In the genomic region with DNA sequence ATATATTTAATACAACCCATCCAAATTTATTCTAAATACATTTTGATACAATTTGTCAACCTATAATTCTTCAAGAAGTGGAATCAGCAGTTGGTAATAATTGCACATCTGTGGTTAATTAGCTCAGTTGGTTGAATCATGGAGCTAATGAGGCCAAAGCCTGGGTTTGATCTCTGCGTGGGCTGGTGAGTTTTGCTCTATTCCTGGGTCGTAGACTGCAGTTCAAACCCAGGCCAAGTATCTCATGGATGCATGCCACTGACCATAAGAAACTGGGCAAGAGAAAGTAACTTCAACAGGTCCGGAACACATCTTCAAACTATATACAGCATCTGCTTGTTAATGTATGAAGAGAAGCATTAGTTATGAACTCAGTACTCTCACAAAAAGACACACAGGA, we compare ENCODE assay signal across 23 cellular contexts.
DNase-seq lines count a peak whose midpoint lies in the region; ATAC-seq and TF ChIP-seq lines count a peak whose summit lies in the region.
"Had no signal": no experiment of that assay in that cellular context is flagged by ENCODE, and none has a peak within 500 bp of the region (broad histone marks: within the 10 kb centered on the region; RNA-seq: fewer than 3 reads in every experiment).

No MANE protein-coding gene starts in this region.

- no peak for TF ChIP-seq POLR2A in IMR-90 (IDR thresholded peaks at IDR 0.05; ENCODE audit: low read depth, low read length)

- no peak overlapping the region for H3K4me3 ChIP-seq in AG10803 (ENCODE audit: low read length)
- H3K4me3 ChIP-seq in IMR-90 (ENCODE audit: insufficient read depth, low read depth, low read length): no peak overlapping the region
- H3K4me3 ChIP-seq: colonic mucosa, PC-9, suprapubic skin had no signal

- no peak overlapping the region for H2BK5ac ChIP-seq in IMR-90 (ENCODE audit: low read depth, low read length, poor library complexity, severe bottlenecking)

- no peak overlapping the region for H2BK120ac ChIP-seq in IMR-90 (ENCODE audit: low read depth, low read length)

- peaks cover 6% of the 10 kb centered on the region for H3K9me3 Mint-ChIP-seq in nephron
- H3K9me3 Mint-ChIP-seq: activated naive CD8-positive, alpha-beta T cell treated with anti-CD3 and anti-CD28 coated beads for 36 hours; CD8-positive, alpha-beta T cell had no signal

- ATAC-seq in IMR-90 (ENCODE audit: low read depth): no peak
- ATAC-seq: CD8-positive, alpha-beta T cell; naive thymus-derived CD8-positive, alpha-beta T cell had no signal

- no CpG with 5 or more reads among the region's 3 CpGs for WGBS in IMR-90 (ENCODE audit: extremely low coverage in 2 of 2, insufficient read length in 1 of 2), 2 experiments

- no peaks in the 10 kb centered on the region for H3K79me1 ChIP-seq in IMR-90 (ENCODE audit: low read depth in 1 of 2, low read length in 2 of 2)

- peak overlapping the region in 1 of 3 experiments; percentile 16 for H3K4me3 Mint-ChIP-seq in nephron
- H3K4me3 Mint-ChIP-seq: activated naive CD8-positive, alpha-beta T cell treated with anti-CD3 and anti-CD28 coated beads for 36 hours; CD8-positive, alpha-beta T cell; H9; naive thymus-derived CD8-positive, alpha-beta T cell had no signal

- H3K23ac ChIP-seq in IMR-90 (ENCODE audit: low read depth, low read length): no peak overlapping the region

- H4K20me1 ChIP-seq in IMR-90 (ENCODE audit: insufficient read depth, low read length): no peaks in the 10 kb centered on the region

- POLR2A ChIA-PET in IMR-90 (lab: Charles Lee; ENCODE audit: unreplicated experiment): no interaction called here

- no peaks in the 10 kb centered on the region for H3K9me3 ChIP-seq in IMR-90 (ENCODE audit: control insufficient read depth, insufficient read depth, low read length)
- H3K9me3 ChIP-seq: colonic mucosa, suprapubic skin had no signal

- H4K91ac ChIP-seq in IMR-90 (ENCODE audit: insufficient read depth, low read depth, low read length): no peak overlapping the region

- H3K4me1 Mint-ChIP-seq in nephron: peaks cover 32% of the 10 kb centered on the region
- H3K4me1 Mint-ChIP-seq: activated naive CD8-positive, alpha-beta T cell treated with anti-CD3 and anti-CD28 coated beads for 36 hours; H9; naive thymus-derived CD8-positive, alpha-beta T cell had no signal

- no peak for TF ChIP-seq CTCF in AG10803 (conservative IDR thresholded peaks at IDR 0.05; ENCODE audit: low read length)
- TF ChIP-seq CTCF in IMR-90 (conservative IDR thresholded peaks at IDR 0.05; ENCODE audit: low read depth, low read length): no peak
- TF ChIP-seq CTCF in nephron (IDR thresholded peaks at IDR 0.05; ENCODE audit: unreplicated experiment in 3 of 3): no peak

- no peak overlapping the region for H2AFZ ChIP-seq in IMR-90 (replicated peaks; ENCODE audit: low read length, poor library complexity)
- H2AFZ ChIP-seq: parathyroid adenoma, PC-9 had no signal

- H3K56ac ChIP-seq in IMR-90 (ENCODE audit: extremely low read depth, insufficient read depth, low read length): no peak overlapping the region

- no peaks in the 10 kb centered on the region for H3K27me3 Mint-ChIP-seq in nephron (ENCODE audit: low read depth)
- H3K27me3 Mint-ChIP-seq: activated naive CD8-positive, alpha-beta T cell treated with anti-CD3 and anti-CD28 coated beads for 36 hours; naive thymus-derived CD8-positive, alpha-beta T cell had no signal

- peak overlapping the region; percentile 59 to 86 (median 70) for H3K27ac Mint-ChIP-seq in nephron
- H3K27ac Mint-ChIP-seq: activated naive CD8-positive, alpha-beta T cell treated with anti-CD3 and anti-CD28 coated beads for 36 hours; CD8-positive, alpha-beta T cell; H9; naive thymus-derived CD8-positive, alpha-beta T cell had no signal

- no peak overlapping the region for H3K4me2 ChIP-seq in IMR-90 (ENCODE audit: low read depth, low read length)
- H3K4me2 ChIP-seq: PC-9 had no signal

- intact Hi-C loops in IMR-90 (cut with micrococcal nuclease): no loop called here

- H3K14ac ChIP-seq in IMR-90 (replicated peaks; ENCODE audit: low read depth, low read length): no peak overlapping the region

- CTCF ChIA-PET in IMR-90 (lab: Yijun Ruan, JAX): no interaction called here

- H2AK9ac ChIP-seq in IMR-90 (replicated peaks; ENCODE audit: low read depth, low read length, poor library complexity): no peak overlapping the region

- in situ Hi-C loops in IMR-90 (cut with MboI; ENCODE audit: low sequenced_read_pairs) (no loop called here), KBM-7 (cut with MboI; ENCODE audit: low pct_unique_long_range_greater_than_20kb, low sequenced_read_pairs) (no loop called here), ACHN (cut with HindIII; ENCODE audit: low pct_ligation_motif_present, low pct_unique_long_range_greater_than_20kb, low sequenced_read_pairs) (no loop called here)

- no peak overlapping the region for H3K18ac ChIP-seq in IMR-90 (ENCODE audit: low read depth, low read length)

- H3K9me1 ChIP-seq in IMR-90 (ENCODE audit: insufficient read depth, low read length): no peaks in the 10 kb centered on the region

- peaks cover 21% of the 10 kb centered on the region for H3K36me3 Mint-ChIP-seq in nephron (ENCODE audit: low read depth)
- H3K36me3 Mint-ChIP-seq: activated naive CD8-positive, alpha-beta T cell treated with anti-CD3 and anti-CD28 coated beads for 36 hours; CD8-positive, alpha-beta T cell; naive thymus-derived CD8-positive, alpha-beta T cell had no signal

- no peaks in the 10 kb centered on the region for H3K36me3 ChIP-seq in IMR-90 (ENCODE audit: control insufficient read depth, insufficient read depth, low read length)
- H3K36me3 ChIP-seq: colonic mucosa, suprapubic skin had no signal

- H2BK20ac ChIP-seq in IMR-90 (ENCODE audit: low read depth, low read length): no peak overlapping the region

- no peaks in the 10 kb centered on the region for H3K4me1 ChIP-seq in IMR-90 (ENCODE audit: control insufficient read depth, insufficient read depth, low read length)
- H3K4me1 ChIP-seq: colonic mucosa, parathyroid adenoma had no signal

- no peak overlapping the region for H3K9ac ChIP-seq in IMR-90 (ENCODE audit: low read depth, low read length)
- H3K9ac ChIP-seq: parathyroid adenoma had no signal

- no peak overlapping the region for H4K5ac ChIP-seq in IMR-90 (ENCODE audit: low read depth, low read length)

- DNase-seq in AG10803 (ENCODE audit: low read depth): peak; percentile 83
- peak; percentile 16 for DNase-seq in IMR-90
- peak; percentile 38 for DNase-seq in dedifferentiated amniotic fluid mesenchymal stem cell (ENCODE audit: extremely low spot score)
- no peak for DNase-seq in anterior cingulate cortex (lab: John Stamatoyannopoulos, UW)
- no peak for DNase-seq in SK-N-DZ (ENCODE audit: low spot score)
- DNase-seq in KBM-7: no peak
- no peak for DNase-seq in ACHN
- DNase-seq: activated CD8-positive, alpha-beta memory T cell treated with anti-CD3 and anti-CD28 coated beads, Interleukin-2, amount 50 U/mL, for 4 hours; activated naive CD8-positive, alpha-beta T cell treated with anti-CD3 and anti-CD28 coated beads for 36 hours; CD8-positive, alpha-beta T cell; colonic mucosa; DMS153; GDM1; H9; naive thymus-derived CD8-positive, alpha-beta T cell; NCI-H1048; NCI-H2029; NCI-H446 treated with DMSO at 0.1 percent for 48 hours; PC-9 had no signal

- dilution Hi-C loops in IMR-90 (cut with HindIII; ENCODE audit: low sequenced_read_pairs, unreplicated experiment): no loop called here

- TF ChIP-seq RAD21 in IMR-90 (IDR thresholded peaks at IDR 0.05; ENCODE audit: low read length): no peak

- H2AK5ac ChIP-seq in IMR-90 (ENCODE audit: low read depth, low read length): no peak overlapping the region

- H2BK15ac ChIP-seq in IMR-90 (ENCODE audit: low read depth, low read length): no peak overlapping the region

- no peaks in the 10 kb centered on the region for H3K27me3 ChIP-seq in IMR-90 (ENCODE audit: control insufficient read depth, insufficient read depth, low read length)
- H3K27me3 ChIP-seq: colonic mucosa, suprapubic skin had no signal

- BruUV-seq in IMR-90 (replicated peaks; lab: Mats Ljungman, UMichigan): no TSS peak

- no peak overlapping the region for H3K4ac ChIP-seq in IMR-90 (ENCODE audit: low read depth, low read length)

- H3K27ac ChIP-seq in IMR-90 (ENCODE audit: insufficient read depth, low read length): no peak overlapping the region
- H3K27ac ChIP-seq: colonic mucosa, parathyroid adenoma, PC-9, suprapubic skin, VCaP had no signal

- no peak overlapping the region for H4K8ac ChIP-seq in IMR-90 (ENCODE audit: low read depth in 2 of 2, low read length in 2 of 2)

TF ChIP-seq in IMR-90, 13 proteins besides CTCF, POLR2A, EP300 and RAD21 (continues in another document):
- TF ChIP-seq, protein P1, sequence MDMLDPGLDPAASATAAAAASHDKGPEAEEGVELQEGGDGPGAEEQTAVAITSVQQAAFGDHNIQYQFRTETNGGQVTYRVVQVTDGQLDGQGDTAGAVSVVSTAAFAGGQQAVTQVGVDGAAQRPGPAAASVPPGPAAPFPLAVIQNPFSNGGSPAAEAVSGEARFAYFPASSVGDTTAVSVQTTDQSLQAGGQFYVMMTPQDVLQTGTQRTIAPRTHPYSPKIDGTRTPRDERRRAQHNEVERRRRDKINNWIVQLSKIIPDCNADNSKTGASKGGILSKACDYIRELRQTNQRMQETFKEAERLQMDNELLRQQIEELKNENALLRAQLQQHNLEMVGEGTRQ (IDR thresholded peaks at IDR 0.05; ENCODE audit: low read depth, low read length): no peak
- TF ChIP-seq MAFK (IDR thresholded peaks at IDR 0.05; ENCODE audit: low read depth, low read length): no peak
- TF ChIP-seq RCOR1 (IDR thresholded peaks at IDR 0.05; ENCODE audit: insufficient replicate concordance, low read length): no peak
- TF ChIP-seq, protein P2, sequence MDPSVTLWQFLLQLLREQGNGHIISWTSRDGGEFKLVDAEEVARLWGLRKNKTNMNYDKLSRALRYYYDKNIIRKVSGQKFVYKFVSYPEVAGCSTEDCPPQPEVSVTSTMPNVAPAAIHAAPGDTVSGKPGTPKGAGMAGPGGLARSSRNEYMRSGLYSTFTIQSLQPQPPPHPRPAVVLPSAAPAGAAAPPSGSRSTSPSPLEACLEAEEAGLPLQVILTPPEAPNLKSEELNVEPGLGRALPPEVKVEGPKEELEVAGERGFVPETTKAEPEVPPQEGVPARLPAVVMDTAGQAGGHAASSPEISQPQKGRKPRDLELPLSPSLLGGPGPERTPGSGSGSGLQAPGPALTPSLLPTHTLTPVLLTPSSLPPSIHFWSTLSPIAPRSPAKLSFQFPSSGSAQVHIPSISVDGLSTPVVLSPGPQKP (IDR thresholded peaks at IDR 0.05; ENCODE audit: borderline replicate concordance, low read depth, low read length): no peak
- no peak for TF ChIP-seq FOS (IDR thresholded peaks at IDR 0.05; ENCODE audit: low read depth, low read length)
- TF ChIP-seq SMC3 (IDR thresholded peaks at IDR 0.05; ENCODE audit: low read depth, low read length): no peak
- no peak for TF ChIP-seq MXI1 (IDR thresholded peaks at IDR 0.05; ENCODE audit: borderline replicate concordance, low read depth, low read length)
- no peak for TF ChIP-seq RFX5 (IDR thresholded peaks at IDR 0.05; ENCODE audit: low read depth, low read length)
- no peak for TF ChIP-seq CHD1 (IDR thresholded peaks at IDR 0.05; ENCODE audit: low read depth, low read length)
- TF ChIP-seq BHLHE40 (IDR thresholded peaks at IDR 0.05; ENCODE audit: low read depth, low read length): no peak
- no peak for TF ChIP-seq NFE2L2 (IDR thresholded peaks at IDR 0.05; ENCODE audit: low read depth, low read length)
- no peak for TF ChIP-seq CEBPB (IDR thresholded peaks at IDR 0.05; ENCODE audit: low read depth, low read length)

Comparison
In these comparisons a context has a peak if more than half of its experiments do, and no peak if none do; other contexts are left out.
1. DNase-seq: peak in AG10803 (single experiment), IMR-90 (single experiment) and dedifferentiated amniotic fluid mesenchymal stem cell (single experiment); none in anterior cingulate cortex (0 of 58), SK-N-DZ (single experiment), KBM-7 (single experiment) and ACHN (single experiment).